1 cellular context compared by ENCODE assay signal in genomic region chr11:110356769-110357671, GRCh38.
TF ChIP-seq lines count a peak whose summit lies in the region.

No MANE protein-coding gene starts in this region.

TF ChIP-seq in HepG2, 621 proteins besides CTCF, POLR2A, EP300 and RAD21 (continued from another document and continues in another):
- no peak for TF ChIP-seq ZNF280D (CRISPR knock-in tag; IDR thresholded peaks at IDR 0.05)
- no peak for TF ChIP-seq ZKSCAN1 (IDR thresholded peaks at IDR 0.05; ENCODE audit: low read length)
- TF ChIP-seq RBM39 (IDR thresholded peaks at IDR 0.05; ENCODE audit: low read depth, low read length, poor library complexity, severe bottlenecking) = no peak
- no peak for TF ChIP-seq SOX6 (IDR thresholded peaks at IDR 0.05)
- 0 out of 2 replicates have a peak, but pooled peaks have one; percentile 15 for TF ChIP-seq SOX6 (CRISPR knock-in tag; IDR thresholded peaks at IDR 0.05)
- TF ChIP-seq CSRNP1 (CRISPR knock-in tag; IDR thresholded peaks at IDR 0.05) = no peak
- TF ChIP-seq PRDM4 (CRISPR knock-in tag; IDR thresholded peaks at IDR 0.05; ENCODE audit: borderline replicate concordance) = no peak
- TF ChIP-seq MED8 (CRISPR knock-in tag; IDR thresholded peaks at IDR 0.05; ENCODE audit: insufficient replicate concordance) = no peak
- no peak for TF ChIP-seq RBFOX2 (IDR thresholded peaks at IDR 0.05; ENCODE audit: low read depth, low read length)
- no peak for TF ChIP-seq MNT (IDR thresholded peaks at IDR 0.05)
- TF ChIP-seq ZNF230 (CRISPR knock-in tag; IDR thresholded peaks at IDR 0.05) = no peak
- no peak for TF ChIP-seq ZNF75D (CRISPR knock-in tag; IDR thresholded peaks at IDR 0.05; ENCODE audit: borderline replicate concordance)
- TF ChIP-seq ARID3A (IDR thresholded peaks at IDR 0.05; ENCODE audit: low read depth, low read length) = peak; percentile 59
- TF ChIP-seq ZBTB10 (CRISPR knock-in tag; IDR thresholded peaks at IDR 0.05; ENCODE audit: borderline replicate concordance) = no peak
- TF ChIP-seq TFE3 (CRISPR knock-in tag; IDR thresholded peaks at IDR 0.05) = no peak
- TF ChIP-seq ZSCAN30 (CRISPR knock-in tag; IDR thresholded peaks at IDR 0.05) = no peak
- no peak for TF ChIP-seq ZFP91 (CRISPR knock-in tag; IDR thresholded peaks at IDR 0.05; ENCODE audit: borderline replicate concordance)
- no peak for TF ChIP-seq SP4 (CRISPR knock-in tag; IDR thresholded peaks at IDR 0.05)
- TF ChIP-seq ZNF891 (CRISPR knock-in tag; IDR thresholded peaks at IDR 0.05) = no peak
- TF ChIP-seq RERE (CRISPR knock-in tag; IDR thresholded peaks at IDR 0.05; ENCODE audit: low read depth) = no peak
- no peak for TF ChIP-seq ARHGAP35 (CRISPR knock-in tag; IDR thresholded peaks at IDR 0.05; ENCODE audit: borderline replicate concordance)
- no peak for TF ChIP-seq HNF1B (CRISPR knock-in tag; IDR thresholded peaks at IDR 0.05)
- no peak for TF ChIP-seq GPBP1L1 (CRISPR knock-in tag; IDR thresholded peaks at IDR 0.05)
